1 cellular context compared by ENCODE assay signal in the genomic region with DNA sequence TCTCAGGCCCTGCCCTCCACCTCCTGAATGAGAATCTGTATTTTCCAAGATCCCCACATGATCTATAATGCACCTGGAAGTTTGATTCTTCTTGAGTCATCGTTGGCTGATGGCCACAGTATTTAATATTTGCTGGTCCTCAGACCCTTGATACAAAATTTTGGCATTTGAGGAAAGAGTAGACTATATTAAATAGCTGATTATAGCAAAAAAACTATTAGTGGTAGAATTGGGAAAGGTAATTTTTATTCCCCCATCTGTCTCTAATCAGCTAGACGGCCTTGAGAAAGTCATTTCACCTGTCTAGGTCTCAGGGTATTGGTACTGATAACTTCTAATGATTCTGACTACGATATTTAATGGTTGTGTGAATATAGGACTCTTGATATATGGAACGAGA.
A peak's percentile ranks its signal among the peaks of the same experiment; 100 is the strongest.
TF ChIP-seq lines count a peak whose summit lies in the region.

No MANE protein-coding gene starts in this region.

TF ChIP-seq in HepG2, 621 proteins besides CTCF, POLR2A, EP300 and RAD21 (continued from another document):
- TF ChIP-seq, protein P1, sequence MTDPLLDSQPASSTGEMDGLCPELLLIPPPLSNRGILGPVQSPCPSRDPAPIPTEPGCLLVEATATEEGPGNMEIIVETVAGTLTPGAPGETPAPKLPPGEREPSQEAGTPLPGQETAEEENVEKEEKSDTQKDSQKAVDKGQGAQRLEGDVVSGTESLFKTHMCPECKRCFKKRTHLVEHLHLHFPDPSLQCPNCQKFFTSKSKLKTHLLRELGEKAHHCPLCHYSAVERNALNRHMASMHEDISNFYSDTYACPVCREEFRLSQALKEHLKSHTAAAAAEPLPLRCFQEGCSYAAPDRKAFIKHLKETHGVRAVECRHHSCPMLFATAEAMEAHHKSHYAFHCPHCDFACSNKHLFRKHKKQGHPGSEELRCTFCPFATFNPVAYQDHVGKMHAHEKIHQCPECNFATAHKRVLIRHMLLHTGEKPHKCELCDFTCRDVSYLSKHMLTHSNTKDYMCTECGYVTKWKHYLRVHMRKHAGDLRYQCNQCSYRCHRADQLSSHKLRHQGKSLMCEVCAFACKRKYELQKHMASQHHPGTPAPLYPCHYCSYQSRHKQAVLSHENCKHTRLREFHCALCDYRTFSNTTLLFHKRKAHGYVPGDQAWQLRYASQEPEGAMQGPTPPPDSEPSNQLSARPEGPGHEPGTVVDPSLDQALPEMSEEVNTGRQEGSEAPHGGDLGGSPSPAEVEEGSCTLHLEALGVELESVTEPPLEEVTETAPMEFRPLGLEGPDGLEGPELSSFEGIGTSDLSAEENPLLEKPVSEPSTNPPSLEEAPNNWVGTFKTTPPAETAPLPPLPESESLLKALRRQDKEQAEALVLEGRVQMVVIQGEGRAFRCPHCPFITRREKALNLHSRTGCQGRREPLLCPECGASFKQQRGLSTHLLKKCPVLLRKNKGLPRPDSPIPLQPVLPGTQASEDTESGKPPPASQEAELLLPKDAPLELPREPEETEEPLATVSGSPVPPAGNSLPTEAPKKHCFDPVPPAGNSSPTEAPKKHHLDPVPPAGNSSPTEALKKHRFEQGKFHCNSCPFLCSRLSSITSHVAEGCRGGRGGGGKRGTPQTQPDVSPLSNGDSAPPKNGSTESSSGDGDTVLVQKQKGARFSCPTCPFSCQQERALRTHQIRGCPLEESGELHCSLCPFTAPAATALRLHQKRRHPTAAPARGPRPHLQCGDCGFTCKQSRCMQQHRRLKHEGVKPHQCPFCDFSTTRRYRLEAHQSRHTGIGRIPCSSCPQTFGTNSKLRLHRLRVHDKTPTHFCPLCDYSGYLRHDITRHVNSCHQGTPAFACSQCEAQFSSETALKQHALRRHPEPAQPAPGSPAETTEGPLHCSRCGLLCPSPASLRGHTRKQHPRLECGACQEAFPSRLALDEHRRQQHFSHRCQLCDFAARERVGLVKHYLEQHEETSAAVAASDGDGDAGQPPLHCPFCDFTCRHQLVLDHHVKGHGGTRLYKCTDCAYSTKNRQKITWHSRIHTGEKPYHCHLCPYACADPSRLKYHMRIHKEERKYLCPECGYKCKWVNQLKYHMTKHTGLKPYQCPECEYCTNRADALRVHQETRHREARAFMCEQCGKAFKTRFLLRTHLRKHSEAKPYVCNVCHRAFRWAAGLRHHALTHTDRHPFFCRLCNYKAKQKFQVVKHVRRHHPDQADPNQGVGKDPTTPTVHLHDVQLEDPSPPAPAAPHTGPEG (CRISPR knock-in tag; IDR thresholded peaks at IDR 0.05): no peak
- TF ChIP-seq ZNF629 (CRISPR knock-in tag; conservative IDR thresholded peaks at IDR 0.05): no peak
- TF ChIP-seq ZNF501 (CRISPR knock-in tag; IDR thresholded peaks at IDR 0.05): no peak
- TF ChIP-seq MAFK (conservative IDR thresholded peaks at IDR 0.05 in 1 of 2, IDR thresholded peaks at IDR 0.05 in 1 of 2; ENCODE audit: low read length in 2 of 2): peak; percentile 60 to 75
- no peak for TF ChIP-seq XRCC5 (optimal IDR thresholded peaks at IDR 0.05; ENCODE audit: low read length)
- TF ChIP-seq MAFF (IDR thresholded peaks at IDR 0.05; ENCODE audit: low read depth, low read length): peak; percentile 62
- no peak for TF ChIP-seq HDAC2 (CRISPR knock-in tag; IDR thresholded peaks at IDR 0.05)
